Comparison of ENCODE assay signal across 27 cellular contexts in the genomic region with DNA sequence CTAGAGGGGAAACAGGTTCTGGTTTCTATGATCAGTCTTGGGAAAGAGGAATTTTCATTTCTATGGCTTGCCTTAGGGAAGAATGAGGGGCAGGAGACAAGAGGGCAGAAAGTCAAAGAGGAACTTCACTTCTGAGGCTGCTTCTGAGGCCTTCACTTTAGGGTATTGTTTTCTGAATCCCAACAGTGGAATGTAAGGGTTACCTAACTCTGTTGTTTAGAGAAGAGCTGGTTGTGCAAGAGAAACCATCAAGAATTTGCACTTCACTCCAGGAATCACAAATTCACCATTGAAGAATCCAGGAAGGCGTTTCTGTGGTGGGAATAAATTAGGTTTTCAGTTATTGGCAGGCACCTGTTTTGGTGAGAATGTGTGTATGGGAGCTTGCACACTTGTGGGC.
DNase-seq lines count a peak whose midpoint lies in the region; ATAC-seq, FAIRE-seq and TF ChIP-seq lines count a peak whose summit lies in the region.
"Had no signal": no experiment of that assay in that cellular context is flagged by ENCODE, and none has a peak within 500 bp of the region (broad histone marks: within the 10 kb centered on the region; RNA-seq: fewer than 3 reads in every experiment).

No MANE protein-coding gene starts in this region.

- peaks cover 6% of the 10 kb centered on the region for H3K4me1 Mint-ChIP-seq in astrocyte (ENCODE audit: low read depth, unreplicated experiment)
- H3K4me1 Mint-ChIP-seq in type B pancreatic cell (ENCODE audit: unreplicated experiment), result peaks cover 25% of the 10 kb centered on the region
- H3K4me1 Mint-ChIP-seq: activated CD4-positive, alpha-beta memory T cell treated with anti-CD3 and anti-CD28 coated beads, Interleukin-2, amount 10 ng/mL, durations not matched to agents 7 days and 5 days; activated naive CD8-positive, alpha-beta T cell treated with anti-CD3 and anti-CD28 coated beads, Interleukin-2, amount 50 U/mL, for 24 hours; naive B cell had no signal

- TF ChIP-seq CTCF in astrocyte (IDR thresholded peaks at IDR 0.05; ENCODE audit: insufficient read depth, low read depth, low read length) (no peak), type B pancreatic cell (conservative IDR thresholded peaks at IDR 0.05) (no peak)

- no peaks in the 10 kb centered on the region for H3K27me3 Mint-ChIP-seq in astrocyte (ENCODE audit: low read depth, unreplicated experiment)
- no peaks in the 10 kb centered on the region for H3K27me3 Mint-ChIP-seq in type B pancreatic cell
- H3K27me3 Mint-ChIP-seq: activated CD4-positive, alpha-beta memory T cell treated with anti-CD3 and anti-CD28 coated beads, Interleukin-2, amount 10 ng/mL, durations not matched to agents 7 days and 5 days; activated naive CD8-positive, alpha-beta T cell treated with anti-CD3 and anti-CD28 coated beads, Interleukin-2, amount 50 U/mL, for 24 hours; CD4-positive, alpha-beta T cell; naive B cell had no signal

- H3K36me3 ChIP-seq in GM23248 (ENCODE audit: low read depth) (no peaks in the 10 kb centered on the region), astrocyte (ENCODE audit: insufficient read depth, low read length) (no peaks in the 10 kb centered on the region)
- H3K36me3 ChIP-seq: SJCRH30, vagina had no signal

- no peak overlapping the region for H3K27ac ChIP-seq in GM23248
- peak overlapping the region; percentile 6 for H3K27ac ChIP-seq in astrocyte (ENCODE audit: low read depth, low read length)
- H3K27ac ChIP-seq: coronary artery, SJCRH30, testis, vagina had no signal

- H3F3A ChIP-seq in GM23248 (ENCODE audit: insufficient read depth), result no peaks in the 10 kb centered on the region

- H3K36me3 Mint-ChIP-seq in astrocyte (ENCODE audit: low read depth, unreplicated experiment), result no peaks in the 10 kb centered on the region
- peaks cover 5% of the 10 kb centered on the region for H3K36me3 Mint-ChIP-seq in type B pancreatic cell
- H3K36me3 Mint-ChIP-seq: naive B cell had no signal

- H3K4me3 ChIP-seq in GM23248 (no peak overlapping the region), astrocyte (ENCODE audit: insufficient read depth, low read depth, low read length) (no peak overlapping the region)
- H3K4me3 ChIP-seq: coronary artery, K562, SJCRH30, testis, vagina had no signal

- H3K9ac ChIP-seq in GM23248, result no peak overlapping the region
- H3K9ac ChIP-seq in astrocyte (ENCODE audit: low read length), result no peak overlapping the region

- no peak for ATAC-seq in GM21825 (IDR thresholded peaks at IDR 0.05; ENCODE audit: unreplicated experiment)
- ATAC-seq: activated naive CD8-positive, alpha-beta T cell treated with anti-CD3 and anti-CD28 coated beads, Interleukin-2, amount 50 U/mL, for 24 hours; K562; left colon had no signal

- H3K9me3 ChIP-seq in GM23248 (ENCODE audit: low read depth) (no peaks in the 10 kb centered on the region), astrocyte (ENCODE audit: insufficient read depth, low read depth, low read length) (no peaks in the 10 kb centered on the region)
- H3K9me3 ChIP-seq: SJCRH30, testis, vagina had no signal

- H3K4me2 ChIP-seq in GM23248 (ENCODE audit: unreplicated experiment), result no peak overlapping the region
- no peak overlapping the region for H3K4me2 ChIP-seq in astrocyte (ENCODE audit: low read length)

- H3K9me3 Mint-ChIP-seq in astrocyte (ENCODE audit: unreplicated experiment) (no peaks in the 10 kb centered on the region), type B pancreatic cell (peaks cover 6% of the 10 kb centered on the region)
- H3K9me3 Mint-ChIP-seq: activated CD4-positive, alpha-beta memory T cell treated with anti-CD3 and anti-CD28 coated beads, Interleukin-2, amount 10 ng/mL, durations not matched to agents 7 days and 5 days; activated naive CD8-positive, alpha-beta T cell treated with anti-CD3 and anti-CD28 coated beads, Interleukin-2, amount 50 U/mL, for 24 hours; CD4-positive, alpha-beta T cell; endodermal cell; naive B cell had no signal

- H3K9me2 ChIP-seq in GM23248 (ENCODE audit: insufficient read depth), result no peaks in the 10 kb centered on the region

- H3K27me3 ChIP-seq in GM23248 (replicated peaks; ENCODE audit: insufficient read depth), result no peaks in the 10 kb centered on the region
- H3K27me3 ChIP-seq in astrocyte (ENCODE audit: insufficient read depth, low read length), result no peaks in the 10 kb centered on the region
- H3K27me3 ChIP-seq: SJCRH30, testis, vagina had no signal

- H4K20me1 ChIP-seq in GM23248 (ENCODE audit: insufficient read depth), result no peaks in the 10 kb centered on the region
- no peaks in the 10 kb centered on the region for H4K20me1 ChIP-seq in astrocyte (ENCODE audit: insufficient read depth, low read length)

- WGBS in GM23248 (ENCODE audit: low coverage in 1 of 2, low lambda C conversion rate in 2 of 2, missing lambda C conversion rate in 2 of 2), 2 experiments, result 25 to 36% methylated on average over 1 of the region's 1 CpG

- in situ Hi-C loops in GM23248 (cut with MboI), result no loop called here

- H3K79me2 ChIP-seq in GM23248 (ENCODE audit: insufficient read depth) (no peaks in the 10 kb centered on the region), astrocyte (ENCODE audit: insufficient read depth, low read length) (no peaks in the 10 kb centered on the region)

- no peak overlapping the region for H3K27ac Mint-ChIP-seq in astrocyte (ENCODE audit: unreplicated experiment)
- H3K27ac Mint-ChIP-seq in type B pancreatic cell, result no peak overlapping the region
- H3K27ac Mint-ChIP-seq: activated CD4-positive, alpha-beta memory T cell treated with anti-CD3 and anti-CD28 coated beads, Interleukin-2, amount 10 ng/mL, durations not matched to agents 7 days and 5 days; activated naive CD8-positive, alpha-beta T cell treated with anti-CD3 and anti-CD28 coated beads, Interleukin-2, amount 50 U/mL, for 24 hours; CD4-positive, alpha-beta T cell; endodermal cell; naive B cell had no signal

- FAIRE-seq in astrocyte (lab: Jason Lieb, UNC), result no peak
- FAIRE-seq: K562, RCC 7860, TTC549 had no signal

- no peak overlapping the region for H3K4me3 Mint-ChIP-seq in astrocyte (ENCODE audit: unreplicated experiment)
- peak overlapping the region; percentile 58 for H3K4me3 Mint-ChIP-seq in type B pancreatic cell
- H3K4me3 Mint-ChIP-seq: activated CD4-positive, alpha-beta memory T cell treated with anti-CD3 and anti-CD28 coated beads, Interleukin-2, amount 10 ng/mL, durations not matched to agents 7 days and 5 days; activated naive CD8-positive, alpha-beta T cell treated with anti-CD3 and anti-CD28 coated beads, Interleukin-2, amount 50 U/mL, for 24 hours; CD4-positive, alpha-beta T cell; endodermal cell; naive B cell had no signal

- intact Hi-C loops in head of caudate nucleus (cut with DNase I), result no loop called here

- peak; percentile 49 for DNase-seq in GM23248
- DNase-seq in astrocyte (ENCODE audit: low read depth), result peak; percentile 73
- peak; percentile 0 for DNase-seq in fibroblast of peridontal ligament (ENCODE audit: extremely low read depth)
- DNase-seq in type B pancreatic cell (ENCODE audit: extremely low spot score, unreplicated experiment), result no peak
- no peak for DNase-seq in head of caudate nucleus
- no peak for DNase-seq in GOT3 (lab: John Stamatoyannopoulos, UW)
- DNase-seq: activated CD4-positive, alpha-beta memory T cell treated with anti-CD3 and anti-CD28 coated beads, Interleukin-2, amount 10 ng/mL, durations not matched to agents 7 days and 5 days; activated CD4-positive, CD25-positive, alpha-beta regulatory T cell treated with anti-CD3 and anti-CD28 coated beads, Interleukin-2, amount 50 U/mL, for 72 hours; activated gamma-delta T cell treated with Interleukin-2 at 50 U/mL for 16 hours; activated naive CD8-positive, alpha-beta T cell treated with anti-CD3 and anti-CD28 coated beads, Interleukin-2, amount 50 U/mL, for 24 hours; CD4-positive, alpha-beta T cell; DMS 273 treated with DMSO at 0.1 percent for 48 hours; endodermal cell; left colon; naive B cell; NCI-H1436 treated with DMSO at 0.1 percent for 48 hours; NCI-H510A treated with DMSO at 0.1 percent for 48 hours; nucleus accumbens; SJCRH30; stimulated activated naive CD4-positive, alpha-beta T cell treated with Interleukin-2 at 50 U/mL for 16 hours; testis had no signal

- H3K4me1 ChIP-seq in GM23248 (ENCODE audit: insufficient read depth), result 0 out of 2 replicates have a peak, but pooled peaks cover 3% of the 10 kb centered on the region
- H3K4me1 ChIP-seq in astrocyte (ENCODE audit: insufficient read depth, low read length), result no peaks in the 10 kb centered on the region
- H3K4me1 ChIP-seq: SJCRH30, testis, vagina had no signal

- H2AFZ ChIP-seq in GM23248, result no peak overlapping the region
- H2AFZ ChIP-seq in astrocyte (ENCODE audit: low read depth, low read length), result no peak overlapping the region

Comparison
In these comparisons a context has a peak if more than half of its experiments do, and no peak if none do; other contexts are left out.
1. DNase-seq: peak in GM23248 (single experiment), astrocyte (single experiment) and fibroblast of peridontal ligament (single experiment); none in type B pancreatic cell (single experiment), head of caudate nucleus (0 of 42) and GOT3 (single experiment).